15 cellular contexts compared by ENCODE assay signal in genomic region chr16:29765167-29766032, GRCh38. TPM values are rescaled to one million over a fixed set of nuclear protein-coding genes. Genes with fewer than 3 reads are reported as not detected.
DNase-seq lines count a peak whose midpoint lies in the region; ATAC-seq and TF ChIP-seq lines count a peak whose summit lies in the region.
"Had no signal": no experiment of that assay in that cellular context is flagged by ENCODE, and none has a peak within 500 bp of the region (broad histone marks: within the 10 kb centered on the region; RNA-seq: fewer than 3 reads in every experiment).

No MANE protein-coding gene starts in this region.

- no peak for TF ChIP-seq POLR2A in Peyer's patch (IDR thresholded peaks at IDR 0.05)

- H3K4me3 Mint-ChIP-seq in neural crest cell: no peak overlapping the region
- H3K4me3 Mint-ChIP-seq: activated T-cell treated with anti-CD3 and anti-CD28 coated beads, Interleukin-2, amount 50 U/mL, for 4 hours had no signal

- H3K4me1 ChIP-seq in Peyer's patch: peaks cover 0 to 15% (median 0%) of the 10 kb centered on the region in 4 donors

- no peaks in the 10 kb centered on the region for H3K4me1 Mint-ChIP-seq in neural crest cell

- no peak for ATAC-seq in GM18867 (IDR thresholded peaks at IDR 0.05; ENCODE audit: unreplicated experiment)
- ATAC-seq in GM21737 (IDR thresholded peaks at IDR 0.05; ENCODE audit: unreplicated experiment): no peak
- ATAC-seq: activated T-cell treated with anti-CD3 and anti-CD28 coated beads, Interleukin-2, amount 50 U/mL, for 4 hours; stimulated activated naive CD8-positive, alpha-beta T cell treated with anti-CD3 and anti-CD28 coated beads, Interleukin-15, Interleukin-2, amounts not matched to agents 100 U/mL and 50 U/mL, for 24 hours had no signal

- no peaks in the 10 kb centered on the region for H3K27me3 Mint-ChIP-seq in neural crest cell (ENCODE audit: low read depth)

- H3K9me3 ChIP-seq in Peyer's patch: no peaks in the 10 kb centered on the region

- H3K9me3 Mint-ChIP-seq in neural crest cell: no peaks in the 10 kb centered on the region
- H3K9me3 Mint-ChIP-seq: activated T-cell treated with anti-CD3 and anti-CD28 coated beads, Interleukin-2, amount 50 U/mL, for 4 hours had no signal

- no peak for TF ChIP-seq CTCF in Peyer's patch (IDR thresholded peaks at IDR 0.05)
- no peak for TF ChIP-seq CTCF in neural crest cell (conservative IDR thresholded peaks at IDR 0.05)

- H3K27ac Mint-ChIP-seq in neural crest cell (ENCODE audit: unreplicated experiment): peak overlapping the region; percentile 29

- no peaks in the 10 kb centered on the region for H3K27me3 ChIP-seq in Peyer's patch

- no peaks in the 10 kb centered on the region for H3K36me3 Mint-ChIP-seq in neural crest cell (ENCODE audit: low read depth)

- H3K27ac ChIP-seq in Peyer's patch: peak overlapping the region in 2 of 4 donors; percentile 40 to 57

- no peaks in the 10 kb centered on the region for H3K36me3 ChIP-seq in Peyer's patch

- DNase-seq in DMS53 (lab: John Stamatoyannopoulos, UW): peak; percentile 90
- peak; percentile 100 for DNase-seq in NCI-H146 (lab: John Stamatoyannopoulos, UW)
- DNase-seq in Peyer's patch: peak in 2 of 3 donors; percentile 62 to 74
- DNase-seq in neural crest cell (ENCODE audit: low read depth, low spot score): no peak
- no peak for DNase-seq in cerebellum (ENCODE audit: low spot score)
- DNase-seq in middle frontal gyrus (ENCODE audit: extremely low spot score, low spot score): no peak
- DNase-seq: activated CD4-positive, CD25-positive, alpha-beta regulatory T cell; activated T-cell treated with anti-CD3 and anti-CD28 coated beads, Interleukin-2, amount 50 U/mL, for 4 hours; aorta; NCI-H1048; SIG-M5; stimulated activated naive CD8-positive, alpha-beta T cell treated with anti-CD3 and anti-CD28 coated beads, Interleukin-15, Interleukin-2, amounts not matched to agents 100 U/mL and 50 U/mL, for 24 hours had no signal

- no peak overlapping the region for H3K4me3 ChIP-seq in Peyer's patch

RNA-seq across cellular contexts. Expression of gene ZG16, which starts 12.7 kb away (rescaled TPM):
- total RNA-seq in Peyer's patch (100 to 1,000 TPM in 3 of 4 donors, 1 to 10 TPM in 1; 9.9 to 585 (median 158) TPM), neural crest cell (not detected in 2 replicates), cerebellum (0.09 TPM)
- total RNA-seq: omental fat pad had no signal

RNA-seq across cellular contexts. Expression of gene C16orf54, which starts 19.6 kb away (rescaled TPM):
- 1 to 10 TPM; 2.2 to 9.9 (median 3.6) TPM for total RNA-seq in Peyer's patch
- total RNA-seq in neural crest cell: not detected in 2 replicates
- total RNA-seq in cerebellum: 0.27 TPM

RNA-seq across cellular contexts. Expression of gene KIF22, which starts 25.2 kb away (rescaled TPM):
- total RNA-seq in Peyer's patch (100 to 1,000 TPM in 2 of 4 donors, 10 to 100 TPM in 2; 31.9 to 157 (median 72.8) TPM), neural crest cell (162 and 173 TPM in 2 replicates), cerebellum (49.2 TPM)

RNA-seq across cellular contexts. Expression of gene MAZ, which starts 40.9 kb away (rescaled TPM):
- total RNA-seq in Peyer's patch (100 to 1,000 TPM; 124 to 208 (median 135) TPM), neural crest cell (605 and 635 TPM in 2 replicates), cerebellum (150 TPM)

RNA-seq across cellular contexts. Expression of gene PRRT2, which starts 46.6 kb away (rescaled TPM):
- 1 to 10 TPM in 2 of 4 donors, under 1 TPM in 1, not detected in 1; 0.95 to 3.3 (median 2.5) TPM for total RNA-seq in Peyer's patch
- total RNA-seq in neural crest cell: 18.6 and 21.2 TPM in 2 replicates
- total RNA-seq in cerebellum: 18.1 TPM

Comparison
In these comparisons a context has a peak if more than half of its experiments do, and no peak if none do; other contexts are left out.
1. DNase-seq: peak in DMS53 (single experiment), NCI-H146 (single experiment) and Peyer's patch (2 of 3); none in neural crest cell (single experiment), cerebellum (single experiment) and middle frontal gyrus (single experiment).